Comparison of ENCODE assay signal across 27 cellular contexts in the genomic region with DNA sequence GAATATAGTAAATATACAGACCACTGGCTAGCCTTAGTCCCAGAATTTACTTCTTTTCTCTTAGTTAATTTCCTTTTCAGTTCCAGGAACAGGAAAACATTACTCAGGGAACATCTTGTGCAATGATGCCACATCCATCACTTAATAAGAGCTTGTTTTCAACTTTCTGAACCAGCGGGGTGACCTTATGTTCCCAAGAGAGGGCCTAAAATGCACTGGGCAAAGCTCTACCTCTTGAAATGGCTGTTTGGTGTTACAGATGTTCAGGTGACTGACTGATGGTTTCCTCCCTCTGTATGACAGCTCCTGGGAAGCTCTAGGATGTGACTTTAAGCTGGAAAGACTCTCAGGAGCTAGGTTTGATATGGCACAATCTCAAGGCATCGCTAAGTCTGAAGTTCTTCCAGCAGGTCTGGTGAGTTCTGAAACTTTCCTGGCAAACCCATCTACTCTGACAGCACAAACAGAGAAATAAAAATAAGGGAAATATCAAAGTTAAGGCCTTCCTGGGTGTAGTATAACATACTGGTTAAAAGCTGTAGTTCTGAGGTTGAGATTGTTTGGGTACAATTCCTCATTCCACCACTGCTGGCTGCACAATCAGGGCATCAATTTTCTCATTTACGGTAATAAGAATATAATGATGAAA.
A peak's percentile ranks its signal among the peaks of the same experiment; 100 is the strongest.
DNase-seq lines count a peak whose midpoint lies in the region; ATAC-seq, FAIRE-seq and TF ChIP-seq lines count a peak whose summit lies in the region.
"Had no signal": no experiment of that assay in that cellular context is flagged by ENCODE, and none has a peak within 500 bp of the region (broad histone marks: within the 10 kb centered on the region; RNA-seq: fewer than 3 reads in every experiment).

No MANE protein-coding gene starts in this region.

- H3K27ac ChIP-seq in ovary = no peak overlapping the region
- H3K27ac ChIP-seq: body of pancreas, SJSA1, stomach had no signal

- no peak overlapping the region for H3K4me3 ChIP-seq in fibroblast of villous mesenchyme (ENCODE audit: low read depth, low read length)
- H3K4me3 ChIP-seq in ovary = no peak overlapping the region
- H3K4me3 ChIP-seq: body of pancreas, GM23338, SJSA1, stomach had no signal

- no peaks in the 10 kb centered on the region for H3K9me3 ChIP-seq in ovary
- H3K9me3 ChIP-seq: body of pancreas, SJSA1, stomach had no signal

- intact Hi-C loops in Right ventricle myocardium inferior (cut with DNase I) (no loop called here), cardiac septum (cut with DNase I) (no loop called here), ovary (cut with DNase I) (no loop called here)

- H3K4me3 Mint-ChIP-seq in type B pancreatic cell = no peak overlapping the region
- H3K4me3 Mint-ChIP-seq: activated naive CD8-positive, alpha-beta T cell treated with anti-CD3 and anti-CD28 coated beads, Interleukin-2, amount 10 ng/mL, durations not matched to agents 7 days and 5 days; B cell; GM23338; memory B cell; naive thymus-derived CD4-positive, alpha-beta T cell; T-cell had no signal

- no peaks in the 10 kb centered on the region for H3K36me3 ChIP-seq in ovary
- H3K36me3 ChIP-seq: SJSA1, stomach had no signal

- no peaks in the 10 kb centered on the region for H3K4me1 ChIP-seq in ovary (ENCODE audit: insufficient read depth)
- H3K4me1 ChIP-seq: body of pancreas, SJSA1, stomach had no signal

- TF ChIP-seq CTCF in fibroblast of villous mesenchyme (IDR thresholded peaks at IDR 0.05; ENCODE audit: insufficient read depth, low read depth, low read length) = no peak
- no peak for TF ChIP-seq CTCF in ovary (IDR thresholded peaks at IDR 0.05)
- peak; percentile 30 for TF ChIP-seq CTCF in type B pancreatic cell (conservative IDR thresholded peaks at IDR 0.05)
- TF ChIP-seq CTCF in GM20000 (IDR thresholded peaks at IDR 0.05; ENCODE audit: extremely low read depth, missing control alignments) = no peak

- no peaks in the 10 kb centered on the region for H3K27me3 Mint-ChIP-seq in type B pancreatic cell
- H3K27me3 Mint-ChIP-seq: activated naive CD8-positive, alpha-beta T cell treated with anti-CD3 and anti-CD28 coated beads, Interleukin-2, amount 10 ng/mL, durations not matched to agents 7 days and 5 days; B cell; memory B cell; naive thymus-derived CD4-positive, alpha-beta T cell; T-cell had no signal

- no peaks in the 10 kb centered on the region for H3K9me3 Mint-ChIP-seq in type B pancreatic cell
- H3K9me3 Mint-ChIP-seq: activated naive CD8-positive, alpha-beta T cell treated with anti-CD3 and anti-CD28 coated beads, Interleukin-2, amount 10 ng/mL, durations not matched to agents 7 days and 5 days; GM23338; memory B cell; naive thymus-derived CD4-positive, alpha-beta T cell had no signal

- ATAC-seq in Right ventricle myocardium inferior = peak; percentile 85
- ATAC-seq: body of pancreas; esophagus mucosa; GM23338; naive thymus-derived CD4-positive, alpha-beta T cell; T-cell had no signal

- no peak for FAIRE-seq in urothelium cell line (lab: Jason Lieb, UNC)
- FAIRE-seq: colon, RCC 7860 had no signal

- no peaks in the 10 kb centered on the region for H3K36me3 Mint-ChIP-seq in type B pancreatic cell
- H3K36me3 Mint-ChIP-seq: activated naive CD8-positive, alpha-beta T cell treated with anti-CD3 and anti-CD28 coated beads, Interleukin-2, amount 10 ng/mL, durations not matched to agents 7 days and 5 days; memory B cell; naive thymus-derived CD4-positive, alpha-beta T cell; T-cell had no signal

- H3K27ac Mint-ChIP-seq in type B pancreatic cell = no peak overlapping the region
- H3K27ac Mint-ChIP-seq: activated naive CD8-positive, alpha-beta T cell treated with anti-CD3 and anti-CD28 coated beads, Interleukin-2, amount 10 ng/mL, durations not matched to agents 7 days and 5 days; B cell; GM23338; memory B cell; naive thymus-derived CD4-positive, alpha-beta T cell; T-cell had no signal

- no peak for TF ChIP-seq POLR2A in ovary (IDR thresholded peaks at IDR 0.05)

- peaks cover 4% of the 10 kb centered on the region for H3K4me1 Mint-ChIP-seq in type B pancreatic cell (ENCODE audit: unreplicated experiment)
- H3K4me1 Mint-ChIP-seq: activated naive CD8-positive, alpha-beta T cell treated with anti-CD3 and anti-CD28 coated beads, Interleukin-2, amount 10 ng/mL, durations not matched to agents 7 days and 5 days; B cell; GM23338; memory B cell; naive thymus-derived CD4-positive, alpha-beta T cell; T-cell had no signal

- TF ChIP-seq EP300 in ovary (IDR thresholded peaks at IDR 0.05) = peak; percentile 20

- 76 to 84% (median 80%) methylated on average over 3 of the region's 3 CpGs for WGBS in ovary, 3 donors

- DNase-seq in Right ventricle myocardium inferior (ENCODE audit: missing footprints) (no peak), cardiac septum (ENCODE audit: low spot score) (no peak), fibroblast of villous mesenchyme (ENCODE audit: low read depth) (peak; percentile 23), ovary (peak in 1 of 5 donors; percentile 17), type B pancreatic cell (ENCODE audit: extremely low spot score, unreplicated experiment) (no peak), GM20000 (ENCODE audit: low spot score) (no peak), activated gamma-delta T cell treated with Interleukin-2 at 50 U/mL for 16 hours (no peak), urothelium cell line (ENCODE audit: low spot score) (no peak)
- DNase-seq: activated CD4-positive, alpha-beta T cell treated with anti-CD3 and anti-CD28 coated beads, Interleukin-2, amount 50 U/mL, for 48 hours; activated naive CD8-positive, alpha-beta T cell treated with anti-CD3 and anti-CD28 coated beads, Interleukin-2, amount 10 ng/mL, durations not matched to agents 7 days and 5 days; body of pancreas; DMS79; GF-D8; naive thymus-derived CD4-positive, alpha-beta T cell; NCI-H1048; NCI-H187; NCI-H526; stimulated activated CD4-positive, alpha-beta T cell treated with anti-CD3 and anti-CD28 coated beads, Interleukin-15, amount 100 ng/mL, for 24 hours; stomach; T-cell had no signal

- no peaks in the 10 kb centered on the region for H3K27me3 ChIP-seq in ovary
- H3K27me3 ChIP-seq: body of pancreas, SJSA1, stomach had no signal
